In the genomic region with DNA sequence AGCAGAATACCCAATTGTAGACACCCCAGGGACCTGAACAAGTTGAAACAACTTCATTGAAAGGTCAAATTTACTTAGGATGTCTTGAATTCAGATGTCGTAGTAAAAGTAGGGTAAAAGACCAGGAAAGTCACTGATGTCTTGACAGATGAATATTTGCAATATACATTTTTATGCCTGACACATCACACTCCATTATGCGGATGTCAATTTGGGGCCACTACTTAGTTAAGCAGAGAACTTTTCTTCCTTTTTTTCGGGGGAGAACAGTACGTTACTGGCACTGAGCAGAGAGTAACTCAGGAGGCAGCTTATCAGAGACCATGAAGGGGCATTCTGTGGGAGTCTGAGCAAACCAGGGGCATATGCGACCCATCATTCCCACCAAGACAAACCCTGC, we compare ENCODE assay signal across 26 cellular contexts. TPM values are rescaled to one million over a fixed set of nuclear protein-coding genes. Genes with fewer than 3 reads are reported as not detected.
"Had no signal": no experiment of that assay in that cellular context is flagged by ENCODE, and none has a peak within 500 bp of the region (broad histone marks: within the 10 kb centered on the region; RNA-seq: fewer than 3 reads in every experiment).

No MANE protein-coding gene starts in this region.

- H3K4me3 Mint-ChIP-seq: activated CD4-positive, alpha-beta memory T cell treated with anti-CD3 and anti-CD28 coated beads for 36 hours; activated CD4-positive, alpha-beta T cell treated with anti-CD3 and anti-CD28 coated beads, Interleukin-2, amount 10 ng/mL, durations not matched to agents 7 days and 5 days; activated naive CD4-positive, alpha-beta T cell treated with anti-CD3 and anti-CD28 coated beads for 36 hours; activated naive CD8-positive, alpha-beta T cell; activated T-helper 17 cell treated with anti-CD3 and anti-CD28 coated beads, Interleukin-2, amount 50 U/mL, for 72 hours; IgD-negative memory B cell; T-cell had no signal

- H3K9me3 ChIP-seq: body of pancreas, MG63 had no signal

- H3K27ac ChIP-seq: body of pancreas, SK-N-MC, VCaP had no signal

- DNase-seq: activated CD4-positive, alpha-beta memory T cell treated with anti-CD3 and anti-CD28 coated beads for 36 hours; activated CD4-positive, alpha-beta T cell treated with anti-CD3 and anti-CD28 coated beads, Interleukin-2, amount 10 ng/mL, durations not matched to agents 7 days and 5 days; activated CD4-positive, CD25-positive, alpha-beta regulatory T cell; activated CD8-positive, alpha-beta memory T cell treated with anti-CD3 and anti-CD28 coated beads for 24 hours; activated gamma-delta T cell; activated naive CD4-positive, alpha-beta T cell treated with anti-CD3 and anti-CD28 coated beads for 36 hours; activated T-cell treated with anti-CD3 and anti-CD28 coated beads, Interleukin-2, amount 50 U/mL, for 48 hours; body of pancreas; central memory CD4-positive, alpha-beta T cell; MG63; NCI-H1105; NCI-H1436; NCI-H187; NCI-H2081; NCI-H446 treated with DMSO at 0.1 percent for 48 hours; NCI-H526; NCI-H774; T-cell had no signal

- H3K9me3 Mint-ChIP-seq: activated CD4-positive, alpha-beta memory T cell treated with anti-CD3 and anti-CD28 coated beads for 36 hours; activated CD4-positive, alpha-beta T cell treated with anti-CD3 and anti-CD28 coated beads, Interleukin-2, amount 10 ng/mL, durations not matched to agents 7 days and 5 days; activated naive CD4-positive, alpha-beta T cell treated with anti-CD3 and anti-CD28 coated beads for 36 hours; activated T-helper 17 cell treated with anti-CD3 and anti-CD28 coated beads, Interleukin-2, amount 50 U/mL, for 72 hours; IgD-negative memory B cell; T-cell had no signal

- H3K36me3 Mint-ChIP-seq: activated CD4-positive, alpha-beta memory T cell treated with anti-CD3 and anti-CD28 coated beads for 36 hours; activated naive CD8-positive, alpha-beta T cell; IgD-negative memory B cell; T-cell had no signal

- FAIRE-seq: bronchial epithelial cell had no signal

- ATAC-seq: activated T-helper 17 cell treated with anti-CD3 and anti-CD28 coated beads, Interleukin-2, amount 50 U/mL, for 72 hours; body of pancreas; T-cell had no signal

- H3K4me3 ChIP-seq: body of pancreas, MG63, SK-N-MC had no signal

- H3K4me1 Mint-ChIP-seq: activated CD4-positive, alpha-beta T cell treated with anti-CD3 and anti-CD28 coated beads, Interleukin-2, amount 10 ng/mL, durations not matched to agents 7 days and 5 days; activated T-helper 17 cell treated with anti-CD3 and anti-CD28 coated beads, Interleukin-2, amount 50 U/mL, for 72 hours had no signal

- H3K4me1 ChIP-seq: body of pancreas had no signal

- H3K36me3 ChIP-seq: MG63 had no signal

- H3K27me3 ChIP-seq: body of pancreas had no signal

- H3K27ac Mint-ChIP-seq: activated CD4-positive, alpha-beta memory T cell treated with anti-CD3 and anti-CD28 coated beads for 36 hours; activated CD4-positive, alpha-beta T cell treated with anti-CD3 and anti-CD28 coated beads, Interleukin-2, amount 10 ng/mL, durations not matched to agents 7 days and 5 days; activated naive CD4-positive, alpha-beta T cell treated with anti-CD3 and anti-CD28 coated beads for 36 hours; activated naive CD8-positive, alpha-beta T cell; activated T-helper 17 cell treated with anti-CD3 and anti-CD28 coated beads, Interleukin-2, amount 50 U/mL, for 72 hours; IgD-negative memory B cell; T-cell had no signal

RNA-seq across cellular contexts. Expression of gene ITGA8, which starts 4.9 kb away (rescaled TPM):
- total RNA-seq: activated CD4-positive, alpha-beta memory T cell treated with anti-CD3 and anti-CD28 coated beads for 36 hours; activated CD4-positive, alpha-beta T cell treated with anti-CD3 and anti-CD28 coated beads, Interleukin-2, amount 10 ng/mL, durations not matched to agents 7 days and 5 days; activated naive CD4-positive, alpha-beta T cell treated with anti-CD3 and anti-CD28 coated beads for 36 hours; activated T-helper 17 cell treated with anti-CD3 and anti-CD28 coated beads, Interleukin-2, amount 50 U/mL, for 72 hours; OCI-LY7; T-helper 2 cell treated with Interferon-gamma antibody and Interleukin-4, amounts not matched to agents 100 ng/mL and 5 ng/mL, for 36 hours had no signal
- polyA plus RNA-seq: IgD-negative memory B cell had no signal
